Comparison of ENCODE assay signal across 10 cellular contexts in genomic region chr22:21936151-21936778, GRCh38. TPM values are rescaled to one million over a fixed set of nuclear protein-coding genes. Genes with fewer than 3 reads are reported as not detected.
A peak's percentile ranks its signal among the peaks of the same experiment; 100 is the strongest.
DNase-seq lines count a peak whose midpoint lies in the region; ATAC-seq and TF ChIP-seq lines count a peak whose summit lies in the region.
"Had no signal": no experiment of that assay in that cellular context is flagged by ENCODE, and none has a peak within 500 bp of the region (broad histone marks: within the 10 kb centered on the region; RNA-seq: fewer than 3 reads in every experiment).

No MANE protein-coding gene starts in this region.

- peak; percentile 98 for DNase-seq in MV-4-11 (lab: John Stamatoyannopoulos, UW)
- DNase-seq in breast epithelium (ENCODE audit: low spot score in 2 of 2), result no peak
- DNase-seq in left lung, result peak; percentile 79 to 85
- peak; percentile 65 for DNase-seq in superior temporal gyrus (ENCODE audit: extremely low spot score)
- DNase-seq in stimulated activated CD4-positive, alpha-beta T cell treated with anti-CD3 and anti-CD28 coated beads, Interleukin-12 subunit alpha, Interleukin-12 subunit beta, amount 100 ng/mL, for 4 hours, result no peak
- no peak for DNase-seq in NCI-H2171 treated with DMSO at 0.1 percent for 48 hours (lab: John Stamatoyannopoulos, UW)
- DNase-seq: amniotic stem cell, WERI-Rb-1 had no signal

- TF ChIP-seq CTCF in breast epithelium (IDR thresholded peaks at IDR 0.05), result no peak
- TF ChIP-seq CTCF in left lung (IDR thresholded peaks at IDR 0.05), result no peak

- H3K9me3 ChIP-seq in breast epithelium, result no peaks in the 10 kb centered on the region
- no peaks in the 10 kb centered on the region for H3K9me3 ChIP-seq in left lung

- ATAC-seq in left lung (peak; percentile 6), HG03139 (IDR thresholded peaks at IDR 0.05; ENCODE audit: unreplicated experiment) (no peak), HG02588 (IDR thresholded peaks at IDR 0.05; ENCODE audit: unreplicated experiment) (no peak)

- intact Hi-C loops in breast epithelium (cut with DNase I; ENCODE audit: low total_unique reads), result no loop called here
- intact Hi-C loops in left lung (cut with DNase I), result loop anchor here in 1 of 2 donors (10.0 kb wide), 1 partner anchor 221 kb away; no protein-coding TSS in a partner anchor

- H3K36me3 ChIP-seq in breast epithelium (no peaks in the 10 kb centered on the region), left lung (peaks cover 0 to 44% of the 10 kb centered on the region in 2 donors)

- H3K27me3 ChIP-seq in breast epithelium, result no peaks in the 10 kb centered on the region
- H3K27me3 ChIP-seq in left lung, result no peaks in the 10 kb centered on the region

- H3K4me3 ChIP-seq in breast epithelium, result no peak overlapping the region
- H3K4me3 ChIP-seq in left lung, result no peak overlapping the region

- H3K27ac ChIP-seq in breast epithelium (peak overlapping the region; percentile 89 to 93), left lung (peak overlapping the region; percentile 96 to 98)
- H3K27ac ChIP-seq: WERI-Rb-1 had no signal

- no peak for TF ChIP-seq POLR2A in breast epithelium (IDR thresholded peaks at IDR 0.05)

- H3K4me1 ChIP-seq in breast epithelium (peaks cover 0 to 19% of the 10 kb centered on the region in 2 donors), left lung (peaks cover 28 to 60% of the 10 kb centered on the region in 2 donors)

RNA-seq across cellular contexts. Expression of gene PPM1F, which starts 16.4 kb away (rescaled TPM):
- total RNA-seq in breast epithelium (10 to 100 TPM; 24.3 to 45.2 (median 28.1) TPM), left lung (10 to 100 TPM; 31.0 to 55.8 TPM)

RNA-seq across cellular contexts. Expression of gene TOP3B, which starts 46.3 kb away (rescaled TPM):
- total RNA-seq in breast epithelium (10 to 100 TPM; 20.2 to 34.8 (median 33.1) TPM), left lung (10 to 100 TPM; 22.5 to 33.6 TPM)

Comparison
In these comparisons a context has a peak if more than half of its experiments do, and no peak if none do; other contexts are left out.
1. DNase-seq: peak in MV-4-11 (single experiment), left lung (2 of 2) and superior temporal gyrus (single experiment); none in breast epithelium (0 of 2), stimulated activated CD4-positive, alpha-beta T cell treated with anti-CD3 and anti-CD28 coated beads, Interleukin-12 subunit alpha, Interleukin-12 subunit beta, amount 100 ng/mL, for 4 hours (single experiment) and NCI-H2171 treated with DMSO at 0.1 percent for 48 hours (single experiment).